Comparison of ENCODE assay signal across 23 cellular contexts in genomic region chr4:72864898-72865297, GRCh38.
"Had no signal": no experiment of that assay in that cellular context is flagged by ENCODE, and none has a peak within 500 bp of the region (broad histone marks: within the 10 kb centered on the region; RNA-seq: fewer than 3 reads in every experiment).

No MANE protein-coding gene starts in this region.

- H3K27me3 Mint-ChIP-seq: IgD-negative memory B cell had no signal

- H3K4me1 Mint-ChIP-seq: IgD-negative memory B cell had no signal

- H3K27ac Mint-ChIP-seq: IgD-negative memory B cell had no signal

- DNase-seq: Kasumi-1, MM.1S, NCI-H1092 treated with DMSO at 0.1 percent for 48 hours, NCI-H1436, NCI-H187, NCI-H2029, NCI-H2081 treated with DMSO at 0.1 percent for 48 hours, NCI-H2171, NCI-H226, NCI-H446, NCI-H510A, NCI-H524 treated with DMSO at 0.1 percent for 48 hours, NCI-H69, NCI-H774, Right ventricle myocardium superior, RPMI8226, SIG-M5 had no signal

- H3K4me3 ChIP-seq: K562, SJSA1, SK-N-MC had no signal

- H3K9ac ChIP-seq: KMS-11 had no signal

- H3K27ac ChIP-seq: HL-60, KMS-11, SJSA1, SK-N-MC had no signal

- H3K27me3 ChIP-seq: SJSA1 had no signal

- H3K36me3 ChIP-seq: SJSA1 had no signal

- H3K36me3 Mint-ChIP-seq: IgD-negative memory B cell had no signal

- H3K9me3 ChIP-seq: SJSA1 had no signal

- H3K4me2 ChIP-seq: KMS-11 had no signal

- H3K4me3 Mint-ChIP-seq: IgD-negative memory B cell had no signal
